12 cellular contexts compared by ENCODE assay signal in genomic region chr5:149827086-149827485, GRCh38.
"Had no signal": no experiment of that assay in that cellular context is flagged by ENCODE, and none has a peak within 500 bp of the region (broad histone marks: within the 10 kb centered on the region; RNA-seq: fewer than 3 reads in every experiment).

No MANE protein-coding gene starts in this region.

- H3K4me3 Mint-ChIP-seq: endodermal cell; nephron progenitor cell; stimulated activated naive B cell treated with anti-CD40 and anti-IgM and Interleukin-4, amounts not matched to agents 10 μg/mL and 1 μg/mL and 100 μg/mL, for 72 hours; T-helper 1 cell treated with Interleukin-12 subunit alpha and Interleukin-12 subunit beta and Interleukin-4 antibody, amounts not matched to agents 30 μg/mL and 1 μg/mL, for 36 hours; WTC11 had no signal

- DNase-seq: activated CD4-positive, alpha-beta T cell treated with anti-CD3 and anti-CD28 coated beads for 48 hours; activated naive CD4-positive, alpha-beta T cell treated with Interleukin-2 at 50 U/mL for 16 hours; cerebellar nuclear complex; dermis blood vessel endothelial cell; endodermal cell; erythroblast; glutamatergic neuron; mesenchymal stem cell; nephron progenitor cell; stimulated activated naive B cell treated with anti-CD40 and anti-IgM and Interleukin-4, amounts not matched to agents 10 μg/mL and 1 μg/mL and 100 μg/mL, for 72 hours had no signal

- H3K27me3 Mint-ChIP-seq: stimulated activated naive B cell treated with anti-CD40 and anti-IgM and Interleukin-4, amounts not matched to agents 10 μg/mL and 1 μg/mL and 100 μg/mL, for 72 hours had no signal

- H3K9me3 Mint-ChIP-seq: endodermal cell; nephron progenitor cell; stimulated activated naive B cell treated with anti-CD40 and anti-IgM and Interleukin-4, amounts not matched to agents 10 μg/mL and 1 μg/mL and 100 μg/mL, for 72 hours; T-helper 1 cell treated with Interleukin-12 subunit alpha and Interleukin-12 subunit beta and Interleukin-4 antibody, amounts not matched to agents 30 μg/mL and 1 μg/mL, for 36 hours; WTC11 had no signal

- H3K27ac Mint-ChIP-seq: endodermal cell; nephron progenitor cell; stimulated activated naive B cell treated with anti-CD40 and anti-IgM and Interleukin-4, amounts not matched to agents 10 μg/mL and 1 μg/mL and 100 μg/mL, for 72 hours; T-helper 1 cell treated with Interleukin-12 subunit alpha and Interleukin-12 subunit beta and Interleukin-4 antibody, amounts not matched to agents 30 μg/mL and 1 μg/mL, for 36 hours; WTC11 had no signal

- ATAC-seq: stimulated activated naive B cell treated with anti-CD40 and anti-IgM and Interleukin-4, amounts not matched to agents 10 μg/mL and 1 μg/mL and 100 μg/mL, for 72 hours; WTC11 had no signal
